In the genomic region with DNA sequence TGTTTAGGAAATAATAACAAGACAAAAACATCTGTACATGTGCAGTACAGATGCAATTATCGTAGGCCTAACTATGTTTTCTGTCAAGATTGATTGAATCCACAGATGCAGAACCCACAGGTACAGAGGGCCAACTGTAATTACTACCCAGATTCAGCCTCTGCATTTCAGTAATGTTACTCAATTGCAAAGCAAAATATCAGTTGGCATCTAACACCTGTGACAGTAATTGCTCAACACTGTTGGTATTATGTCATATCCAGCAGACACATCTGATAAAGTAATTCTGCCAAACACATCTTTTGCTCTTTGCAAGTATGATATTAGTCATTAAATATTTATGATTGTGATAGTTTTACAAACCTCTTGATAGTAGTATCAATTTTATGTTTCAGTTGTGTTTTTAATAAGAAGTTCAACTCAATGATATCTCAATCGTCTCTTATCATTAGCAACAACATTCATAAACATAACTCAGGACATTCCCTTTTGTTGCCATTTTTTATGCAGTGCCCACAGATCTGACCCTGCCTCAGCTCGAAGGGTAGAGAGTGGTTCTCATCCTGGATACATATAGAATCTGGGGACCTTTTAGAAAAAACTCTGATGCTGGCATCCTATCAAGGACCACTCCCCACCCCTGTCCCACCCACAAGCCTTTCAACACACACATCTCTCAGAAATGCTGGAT, we compare ENCODE assay signal across 27 cellular contexts.
DNase-seq lines count a peak whose midpoint lies in the region; ATAC-seq, FAIRE-seq and TF ChIP-seq lines count a peak whose summit lies in the region.
"Had no signal": no experiment of that assay in that cellular context is flagged by ENCODE, and none has a peak within 500 bp of the region (broad histone marks: within the 10 kb centered on the region; RNA-seq: fewer than 3 reads in every experiment).

No MANE protein-coding gene starts in this region.

- WGBS in mammary epithelial cell (ENCODE audit: low coverage, missing lambda C conversion rate) = 100% methylated on average over 1 of the region's 3 CpGs
- WGBS in pancreas, 2 donors = 75% methylated on average over 3 of the region's 3 CpGs

- dilution Hi-C loops in mammary epithelial cell (cut with HindIII; ENCODE audit: low sequenced_read_pairs) = no loop called here

- H3K4me3 ChIP-seq in mammary epithelial cell (replicated peaks in 1 of 3; ENCODE audit: insufficient read depth in 1 of 3, low read depth in 2 of 3, low read length in 3 of 3) (no peak overlapping the region), pancreas (no peak overlapping the region)
- H3K4me3 ChIP-seq: body of pancreas, dorsolateral prefrontal cortex, K562, left ventricle myocardium inferior, MG63, skin epidermis, tibial artery had no signal

- DNase-seq in MCF 10A (ENCODE audit: unreplicated experiment) = peak; percentile 10
- DNase-seq in mammary epithelial cell = no peak
- DNase-seq in GM19239 (ENCODE audit: insufficient read length, low spot score) = no peak
- DNase-seq in pancreas = no peak
- no peak for DNase-seq in frontal cortex (ENCODE audit: low spot score in 2 of 2)
- no peak for DNase-seq in activated CD8-positive, alpha-beta T cell treated with anti-CD3 and anti-CD28 coated beads, Interleukin-2, amount 10 ng/mL, durations not matched to agents 7 days and 5 days
- DNase-seq: activated CD4-positive, alpha-beta T cell treated with anti-CD3 and anti-CD28 coated beads, Interleukin-2, amount 50 U/mL, for 1 hour; activated effector memory CD4-positive, alpha-beta T cell treated with anti-CD3 and anti-CD28 coated beads, Interleukin-2, amount 50 U/mL, for 16 hours; body of pancreas; CD8-positive, alpha-beta memory T cell; dorsolateral prefrontal cortex; left ventricle myocardium inferior; MG63; naive thymus-derived CD8-positive, alpha-beta T cell; NCI-H1417 treated with DMSO at 0.1 percent for 48 hours; NCI-H2081; NCI-H345; NCI-H774; tibial artery had no signal

- CTCF ChIA-PET in MCF 10A (lab: Yijun Ruan, JAX) (no interaction called here), mammary epithelial cell (lab: Charles Lee; ENCODE audit: low non-redundant PET) (no interaction called here)
- CTCF ChIA-PET in activated CD8-positive, alpha-beta T cell treated with anti-CD3 and anti-CD28 coated beads, Interleukin-2, amount 10 ng/mL, durations not matched to agents 7 days and 5 days (lab: Charles Lee) = no interaction called here

- no TSS peak for BruUV-seq in MCF 10A (replicated peaks; lab: Mats Ljungman, UMichigan)
- BruUV-seq in mammary epithelial cell (replicated peaks; lab: Mats Ljungman, UMichigan) = no TSS peak

- no peak overlapping the region for H3K4me2 ChIP-seq in mammary epithelial cell (ENCODE audit: insufficient read depth, low read depth, low read length)

- H3K4me1 ChIP-seq in mammary epithelial cell (ENCODE audit: insufficient read depth, low read length) (no peaks in the 10 kb centered on the region), pancreas (no peaks in the 10 kb centered on the region)
- H3K4me1 ChIP-seq: body of pancreas, left ventricle myocardium inferior, tibial artery had no signal

- peak; percentile 62 for ATAC-seq in activated T-helper 17 cell treated with anti-CD3 and anti-CD28 coated beads, Interleukin-2, amount 50 U/mL, for 72 hours (replicated peaks)
- ATAC-seq in pancreas = no peak
- ATAC-seq in GM21423 (IDR thresholded peaks at IDR 0.05; ENCODE audit: unreplicated experiment) = no peak
- ATAC-seq in activated CD8-positive, alpha-beta T cell treated with anti-CD3 and anti-CD28 coated beads, Interleukin-2, amount 10 ng/mL, durations not matched to agents 7 days and 5 days = no peak
- ATAC-seq: body of pancreas; K562; naive thymus-derived CD8-positive, alpha-beta T cell had no signal

- H3K9ac ChIP-seq in mammary epithelial cell (ENCODE audit: insufficient read depth, low read length) = no peak overlapping the region

- no peaks in the 10 kb centered on the region for H3K27me3 Mint-ChIP-seq in MCF 10A (ENCODE audit: insufficient read depth, unreplicated experiment)
- H3K27me3 Mint-ChIP-seq in activated T-helper 17 cell treated with anti-CD3 and anti-CD28 coated beads, Interleukin-2, amount 50 U/mL, for 72 hours = no peaks in the 10 kb centered on the region
- no peaks in the 10 kb centered on the region for H3K27me3 Mint-ChIP-seq in activated CD8-positive, alpha-beta T cell treated with anti-CD3 and anti-CD28 coated beads, Interleukin-2, amount 10 ng/mL, durations not matched to agents 7 days and 5 days (ENCODE audit: low read depth)
- H3K27me3 Mint-ChIP-seq: CD8-positive, alpha-beta memory T cell; naive thymus-derived CD8-positive, alpha-beta T cell had no signal

- H3K27ac ChIP-seq in mammary epithelial cell (ENCODE audit: insufficient read depth, low read depth, low read length) (no peak overlapping the region), pancreas (no peak overlapping the region)
- H3K27ac ChIP-seq: body of pancreas, dorsolateral prefrontal cortex, left ventricle myocardium inferior, RWPE1, skin epidermis, tibial artery, VCaP had no signal

- H3K27me3 ChIP-seq in mammary epithelial cell (ENCODE audit: insufficient read depth, low read length) (no peaks in the 10 kb centered on the region), pancreas (no peaks in the 10 kb centered on the region)
- H3K27me3 ChIP-seq: body of pancreas, dorsolateral prefrontal cortex, MG63, tibial artery had no signal

- no peak overlapping the region for H3K27ac Mint-ChIP-seq in MCF 10A (ENCODE audit: low read depth, unreplicated experiment)
- peak overlapping the region; percentile 62 for H3K27ac Mint-ChIP-seq in activated T-helper 17 cell treated with anti-CD3 and anti-CD28 coated beads, Interleukin-2, amount 50 U/mL, for 72 hours
- H3K27ac Mint-ChIP-seq in activated CD8-positive, alpha-beta T cell treated with anti-CD3 and anti-CD28 coated beads, Interleukin-2, amount 10 ng/mL, durations not matched to agents 7 days and 5 days = no peak overlapping the region
- H3K27ac Mint-ChIP-seq: mesothelial cell of epicardium had no signal

- H2AFZ ChIP-seq in mammary epithelial cell (ENCODE audit: low read depth, low read length) = no peak overlapping the region

- FAIRE-seq in GM19239 (lab: Jason Lieb, UNC) (peak; percentile 8), pancreas (lab: Jason Lieb, UNC) (peak; percentile 56), frontal cortex (lab: Jason Lieb, UNC) (no peak)
- FAIRE-seq: H54, K562 had no signal

- intact Hi-C loops in MCF 10A (cut with micrococcal nuclease) = no loop called here
- intact Hi-C loops in mammary epithelial cell (cut with micrococcal nuclease) = no loop called here
- intact Hi-C loops in pancreas (cut with DNase I) = no loop called here

- no peaks in the 10 kb centered on the region for H3K9me3 ChIP-seq in mammary epithelial cell (replicated peaks; ENCODE audit: insufficient read depth, low read length)
- no peaks in the 10 kb centered on the region for H3K9me3 ChIP-seq in pancreas
- H3K9me3 ChIP-seq: body of pancreas, left ventricle myocardium inferior, MG63, tibial artery had no signal

- peaks cover 7% of the 10 kb centered on the region for H3K36me3 ChIP-seq in mammary epithelial cell (ENCODE audit: insufficient read depth, low read length)
- no peaks in the 10 kb centered on the region for H3K36me3 ChIP-seq in pancreas
- H3K36me3 ChIP-seq: MG63 had no signal

- H3K9me3 Mint-ChIP-seq in MCF 10A (ENCODE audit: unreplicated experiment) = no peaks in the 10 kb centered on the region
- no peaks in the 10 kb centered on the region for H3K9me3 Mint-ChIP-seq in activated T-helper 17 cell treated with anti-CD3 and anti-CD28 coated beads, Interleukin-2, amount 50 U/mL, for 72 hours
- no peaks in the 10 kb centered on the region for H3K9me3 Mint-ChIP-seq in activated CD8-positive, alpha-beta T cell treated with anti-CD3 and anti-CD28 coated beads, Interleukin-2, amount 10 ng/mL, durations not matched to agents 7 days and 5 days (ENCODE audit: insufficient read depth)
- H3K9me3 Mint-ChIP-seq: CD8-positive, alpha-beta memory T cell; mesothelial cell of epicardium had no signal

- no peaks in the 10 kb centered on the region for H3K79me2 ChIP-seq in mammary epithelial cell (ENCODE audit: insufficient read depth, low read length)

- in situ Hi-C loops in mammary epithelial cell (cut with MboI; ENCODE audit: low sequenced_read_pairs in 2 of 2) = no loop called here

- no peak overlapping the region for H3K4me3 Mint-ChIP-seq in MCF 10A (ENCODE audit: unreplicated experiment)
- no peak overlapping the region for H3K4me3 Mint-ChIP-seq in activated T-helper 17 cell treated with anti-CD3 and anti-CD28 coated beads, Interleukin-2, amount 50 U/mL, for 72 hours
- no peak overlapping the region for H3K4me3 Mint-ChIP-seq in activated CD8-positive, alpha-beta T cell treated with anti-CD3 and anti-CD28 coated beads, Interleukin-2, amount 10 ng/mL, durations not matched to agents 7 days and 5 days
- H3K4me3 Mint-ChIP-seq: CD8-positive, alpha-beta memory T cell; mesothelial cell of epicardium; naive thymus-derived CD8-positive, alpha-beta T cell had no signal

- POLR2A ChIA-PET in MCF 10A (lab: Yijun Ruan, JAX) = no interaction called here
- POLR2A ChIA-PET in activated CD8-positive, alpha-beta T cell treated with anti-CD3 and anti-CD28 coated beads, Interleukin-2, amount 10 ng/mL, durations not matched to agents 7 days and 5 days (lab: Charles Lee) = no interaction called here

- H3K36me3 Mint-ChIP-seq in MCF 10A (ENCODE audit: insufficient read depth, unreplicated experiment) = no peaks in the 10 kb centered on the region
- H3K36me3 Mint-ChIP-seq in activated T-helper 17 cell treated with anti-CD3 and anti-CD28 coated beads, Interleukin-2, amount 50 U/mL, for 72 hours (ENCODE audit: low read depth) = peaks cover 56% of the 10 kb centered on the region
- peaks cover 43% of the 10 kb centered on the region for H3K36me3 Mint-ChIP-seq in activated CD8-positive, alpha-beta T cell treated with anti-CD3 and anti-CD28 coated beads, Interleukin-2, amount 10 ng/mL, durations not matched to agents 7 days and 5 days (ENCODE audit: low read depth)

- no peaks in the 10 kb centered on the region for H4K20me1 ChIP-seq in mammary epithelial cell (ENCODE audit: insufficient read depth, low read length)

- H3K4me1 Mint-ChIP-seq in MCF 10A (ENCODE audit: insufficient read depth, unreplicated experiment) = no peaks in the 10 kb centered on the region
- H3K4me1 Mint-ChIP-seq in activated T-helper 17 cell treated with anti-CD3 and anti-CD28 coated beads, Interleukin-2, amount 50 U/mL, for 72 hours = peaks cover 11% of the 10 kb centered on the region
- H3K4me1 Mint-ChIP-seq in activated CD8-positive, alpha-beta T cell treated with anti-CD3 and anti-CD28 coated beads, Interleukin-2, amount 10 ng/mL, durations not matched to agents 7 days and 5 days (ENCODE audit: low read depth) = peaks cover 9% of the 10 kb centered on the region

- TF ChIP-seq CTCF in MCF 10A (IDR thresholded peaks at IDR 0.05; ENCODE audit: unreplicated experiment) (no peak), mammary epithelial cell (conservative IDR thresholded peaks at IDR 0.05 in 1 of 2, IDR thresholded peaks at IDR 0.05 in 1 of 2; ENCODE audit: extremely low read depth in 1 of 2, insufficient read depth in 1 of 2, low read depth in 1 of 2, low read length in 2 of 2) (no peak), pancreas (IDR thresholded peaks at IDR 0.05) (no peak)
